Comparison of ENCODE assay signal across 17 cellular contexts in genomic region chr1:245742891-245743290, GRCh38.
A peak's percentile ranks its signal among the peaks of the same experiment; 100 is the strongest.
DNase-seq lines count a peak whose midpoint lies in the region; ATAC-seq lines count a peak whose summit lies in the region.
"Had no signal": no experiment of that assay in that cellular context is flagged by ENCODE, and none has a peak within 500 bp of the region (broad histone marks: within the 10 kb centered on the region; RNA-seq: fewer than 3 reads in every experiment).

No MANE protein-coding gene starts in this region.

- H3K9me3 ChIP-seq in mesenchymal stem cell (ENCODE audit: control insufficient read depth, low read length), result no peaks in the 10 kb centered on the region
- H3K9me3 ChIP-seq: Caco-2, vagina had no signal

- H3K9ac ChIP-seq in mesenchymal stem cell (ENCODE audit: low read length) (no peak overlapping the region), mesendoderm (ENCODE audit: low read length) (no peak overlapping the region)

- no peak overlapping the region for H3K56ac ChIP-seq in mesendoderm (ENCODE audit: low read length)

- peak; percentile 20 for DNase-seq in ACHN
- peak; percentile 2 to 4 for DNase-seq in NCI-H187 (lab: John Stamatoyannopoulos, UW)
- peak; percentile 94 for DNase-seq in astrocyte of the hippocampus (ENCODE audit: low read depth, low spot score)
- DNase-seq in mesenchymal stem cell, result no peak
- DNase-seq in mesendoderm, result no peak
- DNase-seq in COLO829 (ENCODE audit: low spot score), result no peak
- DNase-seq: activated T-cell treated with anti-CD3 and anti-CD28 coated beads, Interleukin-2, amount 50 U/mL, for 72 hours; Caco-2; GOT3; NCI-H146; SHP77 treated with DMSO at 0.1 percent for 48 hours; stimulated activated naive CD8-positive, alpha-beta T cell treated with anti-CD3 and anti-CD28 coated beads, Interleukin-15, Interleukin-2, amounts not matched to agents 100 U/mL and 50 U/mL, for 24 hours had no signal

- H3K18ac ChIP-seq in mesenchymal stem cell (ENCODE audit: low read depth in 1 of 2, low read length in 2 of 2) (no peak overlapping the region), mesendoderm (ENCODE audit: low read length) (no peak overlapping the region)

- no peak for ATAC-seq in HG02870 (IDR thresholded peaks at IDR 0.05; ENCODE audit: unreplicated experiment)
- no peak for ATAC-seq in GM19397 (IDR thresholded peaks at IDR 0.05; ENCODE audit: unreplicated experiment)
- ATAC-seq: activated T-cell treated with anti-CD3 and anti-CD28 coated beads, Interleukin-2, amount 50 U/mL, for 72 hours; natural killer cell treated with Interleukin-12 subunit alpha and Interleukin-12 subunit beta and Interleukin-15 and Interleukin-18, amount 100 ng/mL, for 72 hours; sciatic nerve; stimulated activated naive CD8-positive, alpha-beta T cell treated with anti-CD3 and anti-CD28 coated beads, Interleukin-15, Interleukin-2, amounts not matched to agents 100 U/mL and 50 U/mL, for 24 hours had no signal

- H3K4me1 ChIP-seq in mesenchymal stem cell (ENCODE audit: control insufficient read depth, insufficient read depth, low read depth, low read length), result peaks cover 4% of the 10 kb centered on the region
- no peaks in the 10 kb centered on the region for H3K4me1 ChIP-seq in mesendoderm (ENCODE audit: control insufficient read depth, low read depth, low read length)
- H3K4me1 ChIP-seq: Caco-2 had no signal

- no peak overlapping the region for H4K91ac ChIP-seq in mesenchymal stem cell (ENCODE audit: low read length)

- H3K4ac ChIP-seq in mesenchymal stem cell (ENCODE audit: low read depth in 1 of 2, low read length in 2 of 2), result no peak overlapping the region
- H3K4ac ChIP-seq in mesendoderm (ENCODE audit: low read depth, low read length), result no peak overlapping the region

- H3K27ac ChIP-seq in mesenchymal stem cell (ENCODE audit: low read length, poor library complexity, severe bottlenecking), result peak overlapping the region; percentile 27
- no peak overlapping the region for H3K27ac ChIP-seq in mesendoderm (ENCODE audit: low read depth, low read length)
- H3K27ac ChIP-seq: vagina had no signal

- peak overlapping the region; percentile 5 for H2AFZ ChIP-seq in mesenchymal stem cell (ENCODE audit: low read depth, low read length)

- H3K4me3 ChIP-seq in mesenchymal stem cell (ENCODE audit: insufficient read depth in 1 of 2, low read depth in 1 of 2, low read length in 2 of 2) (no peak overlapping the region), mesendoderm (ENCODE audit: low read length) (no peak overlapping the region)
- H3K4me3 ChIP-seq: vagina had no signal

- H2BK5ac ChIP-seq in mesenchymal stem cell (ENCODE audit: low read depth, low read length, poor library complexity, severe bottlenecking) (no peak overlapping the region), mesendoderm (ENCODE audit: low read length) (no peak overlapping the region)

- H2AK5ac ChIP-seq in mesenchymal stem cell (ENCODE audit: low read length, severe bottlenecking), result no peak overlapping the region
- H2AK5ac ChIP-seq in mesendoderm (ENCODE audit: low read length), result no peak overlapping the region

- WGBS in mesenchymal stem cell, result 76% methylated on average over 9 of the region's 9 CpGs
- WGBS in mesendoderm (ENCODE audit: extremely low coverage, insufficient coverage, low lambda C conversion rate), result no CpG with 5 or more reads among the region's 9 CpGs

- no peaks in the 10 kb centered on the region for H3K79me1 ChIP-seq in mesenchymal stem cell (replicated peaks; ENCODE audit: low read length, poor library complexity, severe bottlenecking)
- no peaks in the 10 kb centered on the region for H3K79me1 ChIP-seq in mesendoderm (ENCODE audit: low read length)

- H2BK12ac ChIP-seq in mesenchymal stem cell (ENCODE audit: low read length in 2 of 2), result no peak overlapping the region

- H4K8ac ChIP-seq in mesenchymal stem cell (ENCODE audit: low read length) (peak overlapping the region; percentile 29), mesendoderm (ENCODE audit: low read depth, low read length) (no peak overlapping the region)

- H3K36me3 ChIP-seq in mesenchymal stem cell (ENCODE audit: control insufficient read depth in 1 of 2, insufficient read depth in 2 of 2, low read depth in 1 of 2, low read length in 2 of 2) (peaks cover 0 to 2% of the 10 kb centered on the region in 2 experiments), mesendoderm (ENCODE audit: control insufficient read depth, insufficient read depth, low read length) (no peaks in the 10 kb centered on the region)
- H3K36me3 ChIP-seq: vagina had no signal

- H2BK120ac ChIP-seq in mesenchymal stem cell (ENCODE audit: low read depth, low read length), result no peak overlapping the region
- H2BK120ac ChIP-seq in mesendoderm (ENCODE audit: low read depth, low read length), result no peak overlapping the region

- in situ Hi-C loops in ACHN (cut with HindIII; ENCODE audit: low pct_ligation_motif_present, low pct_unique_long_range_greater_than_20kb, low sequenced_read_pairs), result no loop called here

- H3K79me2 ChIP-seq in mesendoderm (ENCODE audit: control insufficient read depth, insufficient read depth, low read length), result no peaks in the 10 kb centered on the region

- H2BK15ac ChIP-seq in mesenchymal stem cell (ENCODE audit: low read depth, poor library complexity, severe bottlenecking) (no peak overlapping the region), mesendoderm (replicated peaks; ENCODE audit: low read depth) (no peak overlapping the region)

- peak overlapping the region in 1 of 2 experiments; percentile 59 for H3K14ac ChIP-seq in mesenchymal stem cell (ENCODE audit: low read length in 2 of 2)

- no peak overlapping the region for H4K5ac ChIP-seq in mesendoderm (ENCODE audit: low read length)

- H3K23ac ChIP-seq in mesenchymal stem cell (ENCODE audit: low read length in 2 of 2) (no peak overlapping the region), mesendoderm (ENCODE audit: low read length) (no peak overlapping the region)

- H3K27me3 ChIP-seq in mesenchymal stem cell (ENCODE audit: control insufficient read depth in 1 of 2, insufficient read depth in 1 of 2, low read length in 2 of 2) (no peaks in the 10 kb centered on the region), mesendoderm (ENCODE audit: insufficient read depth, low read length, poor library complexity) (no peaks in the 10 kb centered on the region)
- H3K27me3 ChIP-seq: vagina had no signal

- H3K4me2 ChIP-seq in mesenchymal stem cell (ENCODE audit: low read length, poor library complexity, severe bottlenecking) (no peak overlapping the region), mesendoderm (ENCODE audit: low read length) (no peak overlapping the region)

Comparison
In these comparisons a context has a peak if more than half of its experiments do, and no peak if none do; other contexts are left out.
1. DNase-seq: peak in ACHN (single experiment), NCI-H187 (2 of 2) and astrocyte of the hippocampus (single experiment); none in mesenchymal stem cell (single experiment), mesendoderm (single experiment) and COLO829 (single experiment).